1 cellular context compared by ENCODE assay signal in the genomic region with DNA sequence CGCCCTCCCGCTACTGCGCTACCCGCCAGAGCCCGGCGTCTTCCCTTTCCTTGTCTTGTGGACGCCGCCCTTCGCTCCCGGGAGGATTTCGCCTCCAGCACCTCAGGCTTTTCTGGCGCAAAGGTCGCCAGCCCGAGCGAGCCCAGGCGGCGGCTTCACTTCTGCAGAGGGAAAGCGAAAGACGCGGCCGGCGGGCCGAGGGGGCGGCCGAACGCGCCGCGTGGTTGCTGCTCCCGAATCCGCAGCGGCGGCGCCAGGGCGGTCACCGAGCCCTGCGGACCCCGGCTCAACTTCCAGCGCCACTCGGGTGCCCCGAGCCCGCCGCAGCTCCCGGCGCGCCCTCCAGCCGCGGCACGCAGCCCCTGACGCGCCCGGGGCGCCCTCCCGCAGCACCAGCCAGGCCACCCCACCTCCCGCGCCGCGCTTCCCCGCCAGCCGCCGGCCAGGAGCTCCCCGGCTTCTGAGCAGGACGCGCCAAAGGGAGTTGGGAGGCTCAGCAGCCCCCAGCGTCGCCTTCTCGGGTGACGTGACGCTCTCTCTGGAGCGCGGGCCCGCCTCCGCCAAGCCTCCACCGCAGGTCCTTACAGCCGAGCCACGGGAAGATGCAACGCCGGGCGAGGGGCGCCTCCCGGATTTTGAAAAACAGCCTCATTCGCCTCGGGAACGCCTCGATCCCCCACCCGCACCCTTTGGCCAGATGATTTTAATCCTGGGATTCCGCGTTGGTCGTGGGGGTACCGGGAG.
TF ChIP-seq lines count a peak whose summit lies in the region.

No MANE protein-coding gene starts in this region.

TF ChIP-seq in HepG2, 621 proteins besides CTCF, POLR2A, EP300 and RAD21 (continued from another document):
- TF ChIP-seq, protein P1, sequence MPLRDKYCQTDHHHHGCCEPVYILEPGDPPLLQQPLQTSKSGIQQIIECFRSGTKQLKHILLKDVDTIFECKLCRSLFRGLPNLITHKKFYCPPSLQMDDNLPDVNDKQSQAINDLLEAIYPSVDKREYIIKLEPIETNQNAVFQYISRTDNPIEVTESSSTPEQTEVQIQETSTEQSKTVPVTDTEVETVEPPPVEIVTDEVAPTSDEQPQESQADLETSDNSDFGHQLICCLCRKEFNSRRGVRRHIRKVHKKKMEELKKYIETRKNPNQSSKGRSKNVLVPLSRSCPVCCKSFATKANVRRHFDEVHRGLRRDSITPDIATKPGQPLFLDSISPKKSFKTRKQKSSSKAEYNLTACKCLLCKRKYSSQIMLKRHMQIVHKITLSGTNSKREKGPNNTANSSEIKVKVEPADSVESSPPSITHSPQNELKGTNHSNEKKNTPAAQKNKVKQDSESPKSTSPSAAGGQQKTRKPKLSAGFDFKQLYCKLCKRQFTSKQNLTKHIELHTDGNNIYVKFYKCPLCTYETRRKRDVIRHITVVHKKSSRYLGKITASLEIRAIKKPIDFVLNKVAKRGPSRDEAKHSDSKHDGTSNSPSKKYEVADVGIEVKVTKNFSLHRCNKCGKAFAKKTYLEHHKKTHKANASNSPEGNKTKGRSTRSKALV (CRISPR knock-in tag; IDR thresholded peaks at IDR 0.05) = peak; percentile 62
TF ChIP-seq in HepG2: peak in this region for 2.
